24 cellular contexts compared by ENCODE assay signal in genomic region chrX:68726366-68726765, GRCh38.
DNase-seq lines count a peak whose midpoint lies in the region; ATAC-seq, FAIRE-seq and TF ChIP-seq lines count a peak whose summit lies in the region.
"Had no signal": no experiment of that assay in that cellular context is flagged by ENCODE, and none has a peak within 500 bp of the region (broad histone marks: within the 10 kb centered on the region; RNA-seq: fewer than 3 reads in every experiment).

No MANE protein-coding gene starts in this region.

- DNase-seq in astrocyte (ENCODE audit: low read depth) (no peak), kidney (peak; percentile 20), osteoblast (ENCODE audit: insufficient read length, low spot score, missing footprints) (peak; percentile 71), spleen (peak; percentile 48), NCI-H748 (lab: John Stamatoyannopoulos, UW; ENCODE audit: unreplicated experiment) (no peak), globus pallidus (ENCODE audit: low spot score) (no peak), cerebellum (ENCODE audit: low spot score) (no peak)
- DNase-seq: AML-193; Caco-2; Calu3; CD4-positive, alpha-beta T cell; CD8-positive, alpha-beta T cell; DMS79 treated with DMSO at 0.1 percent for 48 hours; GF-D8 had no signal

- 74 to 90% (median 87%) methylated on average over 3 to 7 of the region's 7 CpGs for WGBS in spleen, 5 donors

- H3K27me3 Mint-ChIP-seq in astrocyte (ENCODE audit: low read depth, unreplicated experiment): peaks cover 2% of the 10 kb centered on the region
- H3K27me3 Mint-ChIP-seq: CD4-positive, alpha-beta T cell had no signal

- TF ChIP-seq CTCF in astrocyte (IDR thresholded peaks at IDR 0.05; ENCODE audit: insufficient read depth, low read depth, low read length) (no peak), kidney (IDR thresholded peaks at IDR 0.05; ENCODE audit: borderline replicate concordance, extremely low read depth, insufficient read depth) (no peak), osteoblast (IDR thresholded peaks at IDR 0.05; ENCODE audit: extremely low read depth, low read depth, low read length) (no peak), spleen (IDR thresholded peaks at IDR 0.05 in 8 of 11, conservative IDR thresholded peaks at IDR 0.05 in 3 of 11) (no peak)

- H3K27ac Mint-ChIP-seq in astrocyte (ENCODE audit: unreplicated experiment): no peak overlapping the region
- H3K27ac Mint-ChIP-seq: B cell; CD4-positive, alpha-beta T cell; CD8-positive, alpha-beta T cell had no signal

- H3K4me1 Mint-ChIP-seq in astrocyte (ENCODE audit: low read depth, unreplicated experiment): no peaks in the 10 kb centered on the region
- H3K4me1 Mint-ChIP-seq: B cell had no signal

- FAIRE-seq in astrocyte (lab: Jason Lieb, UNC) (peak; percentile 60), kidney (lab: Jason Lieb, UNC) (no peak)
- FAIRE-seq: A549, D721Med, G401.6, GM12891, GM19239 had no signal

- no peaks in the 10 kb centered on the region for H3K27me3 ChIP-seq in astrocyte (ENCODE audit: insufficient read depth, low read length)
- peaks cover 8% of the 10 kb centered on the region for H3K27me3 ChIP-seq in osteoblast (ENCODE audit: insufficient read depth, low read length)
- peaks cover 0 to 7% (median 0%) of the 10 kb centered on the region in 7 donors for H3K27me3 ChIP-seq in spleen (replicated peaks in 1 of 7)

- ATAC-seq in GM19467 (IDR thresholded peaks at IDR 0.05; ENCODE audit: unreplicated experiment): no peak
- ATAC-seq: A549; CD8-positive, alpha-beta T cell had no signal

- no peak overlapping the region for H3K27ac ChIP-seq in astrocyte (ENCODE audit: low read depth, low read length)
- H3K27ac ChIP-seq in kidney (ENCODE audit: low read depth in 2 of 2, low read length in 2 of 2): no peak overlapping the region
- no peak overlapping the region for H3K27ac ChIP-seq in osteoblast (ENCODE audit: low read depth, low read length)
- H3K27ac ChIP-seq in spleen: no peak overlapping the region
- H3K27ac ChIP-seq: 22Rv1; A549; BLaER1 treated with 17β-estradiol and CSF1 and Interleukin-3, amounts not matched to agents 10 nM and 100 nM; C4-2B had no signal

- H3K4me1 ChIP-seq in astrocyte (ENCODE audit: insufficient read depth, low read length) (no peaks in the 10 kb centered on the region), kidney (ENCODE audit: control insufficient read depth in 1 of 2, insufficient read depth in 1 of 2, low read depth in 1 of 2, low read length in 2 of 2) (no peaks in the 10 kb centered on the region), osteoblast (ENCODE audit: insufficient read depth, low read length) (no peaks in the 10 kb centered on the region), spleen (no peaks in the 10 kb centered on the region)
- H3K4me1 ChIP-seq: A549; BLaER1 treated with 17β-estradiol and CSF1 and Interleukin-3, amounts not matched to agents 10 nM and 100 nM; Caco-2 had no signal

- H3K9me3 ChIP-seq in astrocyte (ENCODE audit: insufficient read depth, low read depth, low read length) (no peaks in the 10 kb centered on the region), kidney (ENCODE audit: control insufficient read depth in 1 of 2, low read length in 2 of 2) (no peaks in the 10 kb centered on the region), osteoblast (ENCODE audit: low read depth, low read length) (no peaks in the 10 kb centered on the region), spleen (no peaks in the 10 kb centered on the region)
- H3K9me3 ChIP-seq: A549; BLaER1 treated with 17β-estradiol and CSF1 and Interleukin-3, amounts not matched to agents 10 nM and 100 nM; Caco-2 had no signal

- H3K4me3 ChIP-seq in astrocyte (ENCODE audit: insufficient read depth, low read depth, low read length) (no peak overlapping the region), kidney (ENCODE audit: low read length in 2 of 2) (no peak overlapping the region), osteoblast (ENCODE audit: insufficient read depth, low read length) (no peak overlapping the region), spleen (no peak overlapping the region)
- H3K4me3 ChIP-seq: A549; BLaER1 treated with 17β-estradiol and CSF1 and Interleukin-3, amounts not matched to agents 10 nM and 100 nM had no signal

- no peaks in the 10 kb centered on the region for H3K79me2 ChIP-seq in astrocyte (ENCODE audit: insufficient read depth, low read length)
- H3K79me2 ChIP-seq in osteoblast (ENCODE audit: insufficient read depth, low read length): no peaks in the 10 kb centered on the region

- no peaks in the 10 kb centered on the region for H3K36me3 ChIP-seq in astrocyte (ENCODE audit: insufficient read depth, low read length)
- H3K36me3 ChIP-seq in kidney (ENCODE audit: control insufficient read depth in 1 of 2, insufficient read depth in 2 of 2, low read length in 2 of 2): peaks cover 14 to 21% of the 10 kb centered on the region in 2 donors
- H3K36me3 ChIP-seq in osteoblast (ENCODE audit: insufficient read depth, low read length): peaks cover under 1% of the 10 kb centered on the region
- H3K36me3 ChIP-seq in spleen: peaks cover 0 to 55% (median 9%) of the 10 kb centered on the region in 6 donors

- H2AFZ ChIP-seq in astrocyte (ENCODE audit: low read depth, low read length) (no peak overlapping the region), osteoblast (ENCODE audit: low read length) (no peak overlapping the region)

- H3K9me3 Mint-ChIP-seq in astrocyte (ENCODE audit: unreplicated experiment): no peaks in the 10 kb centered on the region
- H3K9me3 Mint-ChIP-seq: CD4-positive, alpha-beta T cell; CD8-positive, alpha-beta T cell had no signal

- H3K36me3 Mint-ChIP-seq in astrocyte (ENCODE audit: low read depth, unreplicated experiment): no peaks in the 10 kb centered on the region
- H3K36me3 Mint-ChIP-seq: CD8-positive, alpha-beta T cell had no signal

- no peak overlapping the region for H3K4me3 Mint-ChIP-seq in astrocyte (ENCODE audit: unreplicated experiment)
- H3K4me3 Mint-ChIP-seq: B cell; CD4-positive, alpha-beta T cell; CD8-positive, alpha-beta T cell had no signal

- no peak for TF ChIP-seq POLR2A in spleen (IDR thresholded peaks at IDR 0.05)

- intact Hi-C loops in kidney (cut with DNase I): no loop called here
- intact Hi-C loops in spleen (cut with DNase I; ENCODE audit: low total_unique reads): no loop called here

- H3K4me2 ChIP-seq in astrocyte (ENCODE audit: low read length) (no peak overlapping the region), osteoblast (ENCODE audit: insufficient read depth, low read length) (no peak overlapping the region)
- H3K4me2 ChIP-seq: A549; BLaER1 treated with 17β-estradiol and CSF1 and Interleukin-3, amounts not matched to agents 10 nM and 100 nM had no signal

- no peaks in the 10 kb centered on the region for H4K20me1 ChIP-seq in astrocyte (ENCODE audit: insufficient read depth, low read length)
- H4K20me1 ChIP-seq in osteoblast (ENCODE audit: insufficient read depth, low read length): peaks cover 14% of the 10 kb centered on the region

- H3K9ac ChIP-seq in astrocyte (ENCODE audit: low read length) (no peak overlapping the region), kidney (ENCODE audit: low read length in 2 of 2) (no peak overlapping the region)
- H3K9ac ChIP-seq: BLaER1 treated with 17β-estradiol and CSF1 and Interleukin-3, amounts not matched to agents 10 nM and 100 nM had no signal

Comparison
In these comparisons a context has a peak if more than half of its experiments do, and no peak if none do; other contexts are left out.
1. DNase-seq: peak in kidney (single experiment), osteoblast (single experiment) and spleen (single experiment); none in astrocyte (single experiment), NCI-H748 (single experiment), globus pallidus (single experiment) and cerebellum (single experiment).